Comparison of ENCODE assay signal across 22 cellular contexts in genomic region chr6:22631101-22631500, GRCh38.
DNase-seq lines count a peak whose midpoint lies in the region; TF ChIP-seq lines count a peak whose summit lies in the region.
"Had no signal": no experiment of that assay in that cellular context is flagged by ENCODE, and none has a peak within 500 bp of the region (broad histone marks: within the 10 kb centered on the region; RNA-seq: fewer than 3 reads in every experiment).

No MANE protein-coding gene starts in this region.

- peak overlapping the region; percentile 90 to 95 (median 92) for H3K27ac Mint-ChIP-seq in nephron
- H3K27ac Mint-ChIP-seq: activated CD8-positive, alpha-beta memory T cell treated with anti-CD3 and anti-CD28 coated beads, Interleukin-2, amount 10 ng/mL, durations not matched to agents 7 days and 5 days; activated naive CD4-positive, alpha-beta T cell treated with anti-CD3 and anti-CD28 coated beads, Interleukin-2, amount 50 U/mL, for 72 hours; activated T-helper 1 cell treated with anti-CD3 and anti-CD28 coated beads, Interleukin-12 subunit alpha, Interleukin-12 subunit beta, Interleukin-2, Interleukin-4 antibody, amounts not matched to agents 30 ng/mL and 10 ng/mL and 1 ng/mL, durations not matched to agents 14 hours and 24 hours and 36 hours had no signal

- peaks cover 4% of the 10 kb centered on the region; the same call in 1 of the 2 replicates for H3K9me3 ChIP-seq in AG04450 (ENCODE audit: control insufficient read depth, insufficient read depth, low read length)
- no peaks in the 10 kb centered on the region for H3K9me3 ChIP-seq in adipocyte (ENCODE audit: control insufficient read depth, low read length)
- H3K9me3 ChIP-seq in cardiac muscle cell (ENCODE audit: low read depth): no peaks in the 10 kb centered on the region
- H3K9me3 ChIP-seq: body of pancreas, MG63 had no signal

- CTCF ChIA-PET in AG04450 (lab: Charles Lee): interaction anchor here (1.3 to 1.5 kb wide), 2 partner anchors 11 to 17 kb away, joined by 3 read pairs; no protein-coding TSS in a partner anchor

- H3K4me1 Mint-ChIP-seq in nephron: peaks cover 47% of the 10 kb centered on the region
- H3K4me1 Mint-ChIP-seq: activated CD8-positive, alpha-beta memory T cell treated with anti-CD3 and anti-CD28 coated beads, Interleukin-2, amount 10 ng/mL, durations not matched to agents 7 days and 5 days had no signal

- no peaks in the 10 kb centered on the region for H3K27me3 Mint-ChIP-seq in nephron (ENCODE audit: low read depth)
- H3K27me3 Mint-ChIP-seq: activated CD8-positive, alpha-beta memory T cell treated with anti-CD3 and anti-CD28 coated beads, Interleukin-2, amount 10 ng/mL, durations not matched to agents 7 days and 5 days had no signal

- POLR2A ChIA-PET in AG04450 (lab: Yijun Ruan, JAX): interaction anchor here (0.6 to 1.1 kb wide), 6 partner anchors 11 to 862 kb away, joined by 3 to 5 read pairs (median 3); no protein-coding TSS in a partner anchor

- DNase-seq in AG04450 (ENCODE audit: low read depth, low spot score) (peak; percentile 52), adipocyte (ENCODE audit: low read depth) (peak; percentile 22), cardiac muscle cell (ENCODE audit: low read depth in 1 of 2, low spot score in 1 of 2) (peak in 1 of 2 donors; percentile 43), COR-L47 (lab: John Stamatoyannopoulos, UW) (no peak), DMS79 (lab: John Stamatoyannopoulos, UW) (no peak), dermis blood vessel endothelial cell (no peak)
- no peak for DNase-seq in activated naive CD4-positive, alpha-beta T cell treated with anti-CD3 and anti-CD28 coated beads, Interleukin-2, amount 50 U/mL, for 16 hours
- DNase-seq: activated CD4-positive, alpha-beta T cell treated with anti-CD3 and anti-CD28 coated beads for 48 hours; activated CD8-positive, alpha-beta memory T cell treated with anti-CD3 and anti-CD28 coated beads, Interleukin-2, amount 10 ng/mL, durations not matched to agents 7 days and 5 days; body of pancreas; MG63; NCI-H1436 treated with DMSO at 0.1 percent for 48 hours; NCI-H2171 treated with DMSO at 0.1 percent for 48 hours; nephron progenitor cell; stimulated activated CD4-positive, alpha-beta T cell treated with anti-CD3 and anti-CD28 coated beads, Interleukin-4, amount 100 ng/mL, for 24 hours; stomach; trophoblast cell had no signal

- peaks cover 14% of the 10 kb centered on the region for H3K9me3 Mint-ChIP-seq in nephron

- H3K36me3 ChIP-seq in adipocyte (ENCODE audit: control insufficient read depth, insufficient read depth, low read length, severe bottlenecking) (no peaks in the 10 kb centered on the region), cardiac muscle cell (no peaks in the 10 kb centered on the region)
- H3K36me3 ChIP-seq: BLaER1 treated with 17β-estradiol and CSF1 and Interleukin-3, amounts not matched to agents 10 nM and 100 nM; MG63; stomach had no signal

- no peak overlapping the region for H3K4me3 Mint-ChIP-seq in nephron
- H3K4me3 Mint-ChIP-seq: activated CD8-positive, alpha-beta memory T cell treated with anti-CD3 and anti-CD28 coated beads, Interleukin-2, amount 10 ng/mL, durations not matched to agents 7 days and 5 days; activated T-helper 1 cell treated with anti-CD3 and anti-CD28 coated beads, Interleukin-12 subunit alpha, Interleukin-12 subunit beta, Interleukin-2, Interleukin-4 antibody, amounts not matched to agents 30 ng/mL and 10 ng/mL and 1 ng/mL, durations not matched to agents 14 hours and 24 hours and 36 hours; nephron progenitor cell had no signal

- no peak overlapping the region for H3K9ac ChIP-seq in adipocyte (ENCODE audit: low read length)
- H3K9ac ChIP-seq: BLaER1 treated with 17β-estradiol and CSF1 and Interleukin-3, amounts not matched to agents 10 nM and 100 nM had no signal

- no peak for TF ChIP-seq CTCF in AG04450 (IDR thresholded peaks at IDR 0.05; ENCODE audit: low read depth, low read length)
- TF ChIP-seq CTCF in cardiac muscle cell (IDR thresholded peaks at IDR 0.05; ENCODE audit: low read depth, low read length): no peak
- no peak for TF ChIP-seq CTCF in nephron (IDR thresholded peaks at IDR 0.05; ENCODE audit: unreplicated experiment in 3 of 3)

- H3K36me3 Mint-ChIP-seq in nephron (ENCODE audit: low read depth): peaks cover 6% of the 10 kb centered on the region
- H3K36me3 Mint-ChIP-seq: activated CD8-positive, alpha-beta memory T cell treated with anti-CD3 and anti-CD28 coated beads, Interleukin-2, amount 10 ng/mL, durations not matched to agents 7 days and 5 days had no signal

- H3K27ac ChIP-seq in AG04450 (ENCODE audit: low read depth, low read length) (no peak overlapping the region), cardiac muscle cell (peak overlapping the region; percentile 22)
- H3K27ac ChIP-seq: BLaER1 treated with 17β-estradiol and CSF1 and Interleukin-3, amounts not matched to agents 10 nM and 100 nM; body of pancreas; hepatocyte; stomach had no signal

- no peak overlapping the region for H3K4me3 ChIP-seq in AG04450 (ENCODE audit: low read depth, low read length)
- H3K4me3 ChIP-seq in adipocyte (ENCODE audit: low read length): no peak overlapping the region
- H3K4me3 ChIP-seq in cardiac muscle cell: no peak overlapping the region
- H3K4me3 ChIP-seq: BLaER1 treated with 17β-estradiol and CSF1 and Interleukin-3, amounts not matched to agents 10 nM and 100 nM; body of pancreas; hepatocyte; MG63; stomach had no signal

- no peaks in the 10 kb centered on the region for H3K4me1 ChIP-seq in adipocyte (ENCODE audit: control insufficient read depth, insufficient read depth, low read length)
- H3K4me1 ChIP-seq in cardiac muscle cell (ENCODE audit: low read depth): peaks cover 35% of the 10 kb centered on the region
- H3K4me1 ChIP-seq: BLaER1 treated with 17β-estradiol and CSF1 and Interleukin-3, amounts not matched to agents 10 nM and 100 nM; body of pancreas had no signal

- no peaks in the 10 kb centered on the region for H3K27me3 ChIP-seq in AG04450 (ENCODE audit: control insufficient read depth, insufficient read depth, low read length)
- no peaks in the 10 kb centered on the region for H3K27me3 ChIP-seq in adipocyte (replicated peaks; ENCODE audit: control insufficient read depth, insufficient read depth, low read length)
- H3K27me3 ChIP-seq in cardiac muscle cell: no peaks in the 10 kb centered on the region
- H3K27me3 ChIP-seq: BLaER1 treated with 17β-estradiol and CSF1 and Interleukin-3, amounts not matched to agents 10 nM and 100 nM; body of pancreas; hepatocyte; MG63; stomach had no signal

Comparison
In these comparisons a context has a peak if more than half of its experiments do, and no peak if none do; other contexts are left out.
1. DNase-seq: peak in AG04450 (single experiment) and adipocyte (single experiment); none in COR-L47 (single experiment), DMS79 (single experiment), dermis blood vessel endothelial cell (single experiment) and activated naive CD4-positive, alpha-beta T cell treated with anti-CD3 and anti-CD28 coated beads, Interleukin-2, amount 50 U/mL, for 16 hours (single experiment).